ENCODE assay signal across 9 cellular contexts in genomic region chr20:10288421-10288820, GRCh38.
"Had no signal": no experiment of that assay in that cellular context is flagged by ENCODE, and none has a peak within 500 bp of the region (broad histone marks: within the 10 kb centered on the region; RNA-seq: fewer than 3 reads in every experiment).

No MANE protein-coding gene starts in this region.

- H3K4me2 ChIP-seq: GM23338 had no signal

- H2AFZ ChIP-seq: GM23338 had no signal

- H3K4me3 ChIP-seq: GM23338 had no signal

- H3K36me3 Mint-ChIP-seq: IgD-negative memory B cell had no signal

- H3K9me3 Mint-ChIP-seq: GM23338, H9 had no signal

- H3K27ac ChIP-seq: HL-60 had no signal

- DNase-seq: H9, HCEC 1CT, KBM-7 had no signal

- FAIRE-seq: H1, H54, HepG2 had no signal

- ATAC-seq: GM23338, HepG2 had no signal

- H3K4me3 Mint-ChIP-seq: GM23338, H9, IgD-negative memory B cell had no signal

- H3K4me1 Mint-ChIP-seq: IgD-negative memory B cell had no signal

- H3K27me3 Mint-ChIP-seq: IgD-negative memory B cell had no signal

- H3K27ac Mint-ChIP-seq: GM23338, H9, IgD-negative memory B cell had no signal
